In the genomic region with DNA sequence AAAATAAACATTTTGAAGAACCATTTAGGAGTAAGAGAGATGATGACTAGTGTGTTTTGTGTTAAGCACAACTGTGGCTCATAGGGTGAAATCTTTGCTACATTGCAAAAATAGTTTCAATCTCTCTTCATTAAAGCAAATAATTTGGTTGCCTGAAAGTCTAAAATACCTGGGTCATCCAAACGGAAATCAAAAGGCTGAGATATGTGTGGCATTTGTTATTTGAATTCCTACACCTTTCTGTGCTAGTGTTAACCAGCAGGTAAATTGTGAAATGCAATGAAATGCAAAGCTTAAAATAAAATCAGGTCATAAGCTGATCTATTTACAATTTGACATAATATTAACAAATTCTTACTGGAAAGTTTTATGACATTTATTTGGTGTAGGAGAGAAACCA, we compare ENCODE assay signal across 28 cellular contexts. TPM values are rescaled to one million over a fixed set of nuclear protein-coding genes. Genes with fewer than 3 reads are reported as not detected.
"Had no signal": no experiment of that assay in that cellular context is flagged by ENCODE, and none has a peak within 500 bp of the region (broad histone marks: within the 10 kb centered on the region; RNA-seq: fewer than 3 reads in every experiment).

No MANE protein-coding gene starts in this region.

- H3K27ac Mint-ChIP-seq: naive thymus-derived CD4-positive, alpha-beta T cell; natural killer cell; nephron; stimulated activated memory B cell treated with anti-CD40 and anti-IgM and Interleukin-4, amounts not matched to agents 10 μg/mL and 1 μg/mL and 100 μg/mL, for 72 hours; stimulated activated naive CD8-positive, alpha-beta T cell treated with anti-CD3 and anti-CD28 coated beads, Interleukin-15, amount 100 ng/mL, for 72 hours; type B pancreatic cell had no signal

- H3K27me3 Mint-ChIP-seq: naive thymus-derived CD4-positive, alpha-beta T cell; stimulated activated memory B cell treated with anti-CD40 and anti-IgM and Interleukin-4, amounts not matched to agents 10 μg/mL and 1 μg/mL and 100 μg/mL, for 72 hours; type B pancreatic cell had no signal

- H3K4me3 Mint-ChIP-seq: naive thymus-derived CD4-positive, alpha-beta T cell; natural killer cell; nephron; stimulated activated memory B cell treated with anti-CD40 and anti-IgM and Interleukin-4, amounts not matched to agents 10 μg/mL and 1 μg/mL and 100 μg/mL, for 72 hours; stimulated activated naive CD8-positive, alpha-beta T cell treated with anti-CD3 and anti-CD28 coated beads, Interleukin-15, amount 100 ng/mL, for 72 hours; type B pancreatic cell had no signal

- ATAC-seq: naive thymus-derived CD4-positive, alpha-beta T cell; natural killer cell; pancreas; right cardiac atrium; right lobe of liver; stimulated activated memory B cell treated with anti-CD40 and anti-IgM and Interleukin-4, amounts not matched to agents 10 μg/mL and 1 μg/mL and 100 μg/mL, for 72 hours; stimulated activated naive CD8-positive, alpha-beta T cell treated with anti-CD3 and anti-CD28 coated beads, Interleukin-15, amount 100 ng/mL, for 72 hours; stimulated activated naive CD8-positive, alpha-beta T cell treated with anti-CD3 and anti-CD28 coated beads, Interleukin-15, Interleukin-2, amounts not matched to agents 100 U/mL and 50 U/mL, for 24 hours; upper lobe of right lung had no signal

- DNase-seq: naive thymus-derived CD4-positive, alpha-beta T cell; natural killer cell; nucleus accumbens; pancreas; right cardiac atrium; right lobe of liver; sigmoid colon; small intestine; stimulated activated CD4-positive, alpha-beta T cell treated with anti-CD3 and anti-CD28 coated beads, Interleukin-1b, Interleukin-23, amount 100 ng/mL, for 48 hours; stimulated activated CD4-positive, alpha-beta T cell treated with anti-CD3 and anti-CD28 coated beads, Interleukin-4, amount 100 ng/mL, for 1 hour; stimulated activated CD4-positive, alpha-beta T cell treated with anti-CD3 and anti-CD28 coated beads, Interleukin-4, amount 100 ng/mL, for 4 hours; stimulated activated CD8-positive, alpha-beta memory T cell treated with anti-CD3 and anti-CD28 coated beads, Interleukin-4, amount 100 ng/mL, for 48 hours; stimulated activated naive CD4-positive, alpha-beta T cell; stimulated activated naive CD8-positive, alpha-beta T cell treated with anti-CD3 and anti-CD28 coated beads, Interleukin-15, amount 100 ng/mL, for 72 hours; stimulated activated naive CD8-positive, alpha-beta T cell treated with anti-CD3 and anti-CD28 coated beads, Interleukin-15, Interleukin-2, amounts not matched to agents 100 U/mL and 50 U/mL, for 24 hours; substantia nigra; testis; tibial artery; transverse colon; upper lobe of right lung; uterus had no signal

- H3K36me3 ChIP-seq: neutrophil, pancreas, prostate gland, right lobe of liver, sigmoid colon, suprapubic skin, tibial artery, transverse colon, upper lobe of right lung, uterus had no signal

- H3K27ac ChIP-seq: neutrophil, pancreas, prostate gland, right lobe of liver, sigmoid colon, suprapubic skin, testis, tibial artery, transverse colon, upper lobe of right lung, uterus had no signal

- H3K9me3 Mint-ChIP-seq: nephron; stimulated activated memory B cell treated with anti-CD40 and anti-IgM and Interleukin-4, amounts not matched to agents 10 μg/mL and 1 μg/mL and 100 μg/mL, for 72 hours had no signal

- H3K4me3 ChIP-seq: pancreas, prostate gland, right lobe of liver, sigmoid colon, suprapubic skin, testis, tibial artery, transverse colon, upper lobe of right lung, uterus had no signal

- H3K36me3 Mint-ChIP-seq: naive thymus-derived CD4-positive, alpha-beta T cell; natural killer cell; stimulated activated memory B cell treated with anti-CD40 and anti-IgM and Interleukin-4, amounts not matched to agents 10 μg/mL and 1 μg/mL and 100 μg/mL, for 72 hours had no signal

- H3K4me1 Mint-ChIP-seq: natural killer cell; stimulated activated memory B cell treated with anti-CD40 and anti-IgM and Interleukin-4, amounts not matched to agents 10 μg/mL and 1 μg/mL and 100 μg/mL, for 72 hours; stimulated activated naive CD8-positive, alpha-beta T cell treated with anti-CD3 and anti-CD28 coated beads, Interleukin-15, amount 100 ng/mL, for 72 hours had no signal

- H3K9me3 ChIP-seq: neutrophil, pancreas, prostate gland, right lobe of liver, sigmoid colon, suprapubic skin, testis, tibial artery, transverse colon, upper lobe of right lung, uterus had no signal

- H3K27me3 ChIP-seq: neutrophil, pancreas, right lobe of liver, sigmoid colon, suprapubic skin, testis, tibial artery, transverse colon, upper lobe of right lung, uterus had no signal

- H3K4me1 ChIP-seq: pancreas, prostate gland, right lobe of liver, sigmoid colon, suprapubic skin, testis, tibial artery, transverse colon, upper lobe of right lung, uterus had no signal

RNA-seq across cellular contexts. Expression of gene SEMA3E, which starts 40.9 kb away (rescaled TPM):
- total RNA-seq: naive thymus-derived CD4-positive, alpha-beta T cell; natural killer cell; pulmonary artery endothelial cell had no signal
- polyA plus RNA-seq: naive thymus-derived CD4-positive, alpha-beta T cell had no signal
